8 cellular contexts compared by ENCODE assay signal in the genomic region with DNA sequence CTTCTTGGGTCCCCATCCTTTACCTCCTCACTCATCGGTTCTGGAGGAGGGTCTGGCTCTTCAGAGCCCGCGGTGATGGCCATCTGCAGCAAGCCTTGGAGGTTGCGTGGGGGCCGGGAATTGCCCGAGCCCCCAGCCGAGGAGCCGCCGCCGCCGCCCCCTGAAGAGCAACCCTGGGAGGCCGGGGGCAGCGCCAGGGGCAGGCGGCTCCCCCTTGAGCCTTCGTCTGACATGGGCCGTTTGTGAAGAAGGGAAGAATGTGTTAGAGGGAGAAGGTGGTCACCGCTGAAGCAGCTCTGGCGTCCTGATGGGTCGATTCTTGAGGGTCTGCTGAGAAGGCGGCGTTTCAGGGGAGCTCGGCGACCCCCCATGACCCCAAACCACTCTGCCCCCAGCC. TPM values are rescaled to one million over a fixed set of nuclear protein-coding genes. Genes with fewer than 3 reads are reported as not detected.
A peak's percentile ranks its signal among the peaks of the same experiment; 100 is the strongest.
DNase-seq lines count a peak whose midpoint lies in the region; ATAC-seq, FAIRE-seq and TF ChIP-seq lines count a peak whose summit lies in the region.

No MANE protein-coding gene starts in this region.

- TF ChIP-seq CTCF in SK-N-SH (IDR thresholded peaks at IDR 0.05), result no peak
- TF ChIP-seq CTCF in kidney (IDR thresholded peaks at IDR 0.05; ENCODE audit: borderline replicate concordance, extremely low read depth, insufficient read depth), result no peak

- H3K9ac ChIP-seq in SK-N-SH, result peak overlapping the region; percentile 73
- H3K9ac ChIP-seq in kidney (ENCODE audit: low read length in 2 of 2), result peak overlapping the region; percentile 15 to 85
- H3K9ac ChIP-seq in subcutaneous abdominal adipose tissue (ENCODE audit: low read length in 5 of 5), result peak overlapping the region in 4 of 5 donors; percentile 62 to 86 (median 76)

- H3K27ac Mint-ChIP-seq in activated naive CD8-positive, alpha-beta T cell treated with anti-CD3 and anti-CD28 coated beads, Interleukin-2, amount 50 U/mL, for 24 hours, result peak overlapping the region; percentile 97

- H3K4me1 ChIP-seq in SK-N-SH (ENCODE audit: control insufficient read depth in 1 of 2, insufficient read depth in 2 of 2, low read depth in 1 of 2, low read length in 1 of 2), result peaks cover 0 to 10% of the 10 kb centered on the region in 2 experiments; a peak in 1 of 4 replicates
- peaks cover 0 to 6% of the 10 kb centered on the region in 2 donors for H3K4me1 ChIP-seq in kidney (ENCODE audit: control insufficient read depth in 1 of 2, insufficient read depth in 1 of 2, low read depth in 1 of 2, low read length in 2 of 2)
- peaks cover 0 to 23% (median 14%) of the 10 kb centered on the region in 5 donors for H3K4me1 ChIP-seq in subcutaneous abdominal adipose tissue (ENCODE audit: control insufficient read depth in 5 of 5, insufficient read depth in 5 of 5, low read length in 5 of 5)

- peaks cover 39% of the 10 kb centered on the region for H3K4me1 Mint-ChIP-seq in activated naive CD8-positive, alpha-beta T cell treated with anti-CD3 and anti-CD28 coated beads, Interleukin-2, amount 50 U/mL, for 24 hours

- no peak for FAIRE-seq in kidney (lab: Jason Lieb, UNC)

- intact Hi-C loops in kidney (cut with DNase I), result no loop called here

- H2AFZ ChIP-seq in SK-N-SH (ENCODE audit: low read depth), result peak overlapping the region; percentile 92; the same call in 1 of the 2 replicates

- H3K9me3 Mint-ChIP-seq in activated naive CD8-positive, alpha-beta T cell treated with anti-CD3 and anti-CD28 coated beads, Interleukin-2, amount 50 U/mL, for 24 hours, result no peaks in the 10 kb centered on the region

- peaks cover 6% of the 10 kb centered on the region; the same call in 1 of the 2 replicates for H3K79me2 ChIP-seq in SK-N-SH (ENCODE audit: insufficient read depth)

- DNase-seq in SK-N-SH (peak; percentile 40), kidney (peak; percentile 58), nucleus accumbens (lab: John Stamatoyannopoulos, UW) (no peak)
- DNase-seq in activated naive CD8-positive, alpha-beta T cell treated with anti-CD3 and anti-CD28 coated beads, Interleukin-2, amount 50 U/mL, for 24 hours, result no peak
- no peak for DNase-seq in activated CD8-positive, alpha-beta memory T cell treated with anti-CD3 and anti-CD28 coated beads for 24 hours

- ATAC-seq in SK-N-SH treated with all-trans-retinoic acid at 6 μM for 48 hours, result no peak
- ATAC-seq in activated naive CD8-positive, alpha-beta T cell treated with anti-CD3 and anti-CD28 coated beads, Interleukin-2, amount 50 U/mL, for 24 hours, result no peak
- ATAC-seq in HG02763 (IDR thresholded peaks at IDR 0.05; ENCODE audit: unreplicated experiment), result no peak

- POLR2A ChIA-PET in SK-N-SH (lab: Yijun Ruan, JAX), result interaction anchor here (1.3 to 2.2 kb wide), 2 partner anchors 20 to 22 kb away, joined by 3 to 19 read pairs; a partner anchor contains a TSS

- H3K36me3 ChIP-seq in SK-N-SH (replicated peaks in 1 of 2; ENCODE audit: control insufficient read depth in 1 of 2, insufficient read depth in 2 of 2, low read length in 1 of 2) (peaks cover 0 to 19% of the 10 kb centered on the region in 2 experiments), kidney (ENCODE audit: control insufficient read depth in 1 of 2, insufficient read depth in 2 of 2, low read length in 2 of 2) (peaks cover 0 to 13% of the 10 kb centered on the region in 2 donors), subcutaneous abdominal adipose tissue (ENCODE audit: control insufficient read depth in 5 of 5, insufficient read depth in 5 of 5, low read length in 5 of 5) (peaks cover 0 to 30% (median 17%) of the 10 kb centered on the region in 5 donors)

- peak overlapping the region; percentile 96 for H3K4me3 Mint-ChIP-seq in activated naive CD8-positive, alpha-beta T cell treated with anti-CD3 and anti-CD28 coated beads, Interleukin-2, amount 50 U/mL, for 24 hours

- H3K9me3 ChIP-seq in SK-N-SH, result no peaks in the 10 kb centered on the region
- H3K9me3 ChIP-seq in kidney (ENCODE audit: control insufficient read depth in 1 of 2, low read length in 2 of 2), result no peaks in the 10 kb centered on the region
- no peaks in the 10 kb centered on the region for H3K9me3 ChIP-seq in subcutaneous abdominal adipose tissue (ENCODE audit: control insufficient read depth in 5 of 5, low read length in 5 of 5)

- H3K27ac ChIP-seq in SK-N-SH (ENCODE audit: low read depth in 2 of 2, low read length in 1 of 2) (peak overlapping the region; percentile 78 to 81), kidney (ENCODE audit: low read depth in 2 of 2, low read length in 2 of 2) (peak overlapping the region in 1 of 2 donors; percentile 78), subcutaneous abdominal adipose tissue (ENCODE audit: low read depth, low read length) (peak overlapping the region; percentile 37)

- no peak for TF ChIP-seq EP300 in SK-N-SH (IDR thresholded peaks at IDR 0.05; ENCODE audit: borderline replicate concordance in 1 of 2, low read depth in 1 of 2, low read length in 1 of 2)

- peaks cover 4% of the 10 kb centered on the region for H3K27me3 Mint-ChIP-seq in activated naive CD8-positive, alpha-beta T cell treated with anti-CD3 and anti-CD28 coated beads, Interleukin-2, amount 50 U/mL, for 24 hours

- CTCF ChIA-PET in SK-N-SH (lab: Yijun Ruan, JAX), result interaction anchor here (1.0 to 2.5 kb wide), 7 partner anchors 13 to 353 kb away, joined by 3 to 11 read pairs (median 4); a partner anchor contains a TSS

- H3F3A ChIP-seq in SK-N-SH (replicated peaks; ENCODE audit: insufficient read depth), result peaks cover 13% of the 10 kb centered on the region

- H3K27me3 ChIP-seq in SK-N-SH (ENCODE audit: insufficient read depth) (no peaks in the 10 kb centered on the region), subcutaneous abdominal adipose tissue (ENCODE audit: control insufficient read depth in 5 of 5, insufficient read depth in 4 of 5, low read length in 5 of 5) (peaks cover 8 to 11% (median 9%) of the 10 kb centered on the region in 5 donors)

- H3K4me3 ChIP-seq in SK-N-SH (ENCODE audit: low read depth in 2 of 2, low read length in 1 of 2) (peak overlapping the region; percentile 76 to 94), kidney (ENCODE audit: low read length in 2 of 2) (peak overlapping the region; percentile 82 to 99), subcutaneous abdominal adipose tissue (ENCODE audit: low read depth in 1 of 5, low read length in 5 of 5) (peak overlapping the region; percentile 80 to 98 (median 93))

- no peak for TF ChIP-seq RAD21 in SK-N-SH (IDR thresholded peaks at IDR 0.05; ENCODE audit: low read length)

- peak overlapping the region; percentile 83 for H3K4me2 ChIP-seq in SK-N-SH

- 4% methylated on average over 20 of the region's 23 CpGs for WGBS in SK-N-SH (ENCODE audit: low lambda C conversion rate)

- no peaks in the 10 kb centered on the region for H4K20me1 ChIP-seq in SK-N-SH (ENCODE audit: insufficient read depth)

- H3K36me3 Mint-ChIP-seq in activated naive CD8-positive, alpha-beta T cell treated with anti-CD3 and anti-CD28 coated beads, Interleukin-2, amount 50 U/mL, for 24 hours (ENCODE audit: low read depth), result peaks cover 20% of the 10 kb centered on the region

- H3K9me2 ChIP-seq in SK-N-SH, result no peaks in the 10 kb centered on the region

TF ChIP-seq in SK-N-SH, 30 proteins besides CTCF, POLR2A, EP300 and RAD21 (continues in another document):
- TF ChIP-seq YY1 (IDR thresholded peaks at IDR 0.05; ENCODE audit: low read depth) (no peak), TEAD4 (IDR thresholded peaks at IDR 0.05; ENCODE audit: borderline replicate concordance, insufficient read depth) (no peak)

RNA-seq across cellular contexts. Expression of a gene that starts 0.5 kb away (rescaled TPM):
- 51.7 and 55.4 TPM in 2 replicates for polyA plus RNA-seq in SK-N-SH (2012; rRNA removed)
- polyA plus RNA-seq in SK-N-SH (2012; cell fraction: cytosol; rRNA removed), result 21.5 and 38.1 TPM in 2 replicates
- 42.7 and 50.6 TPM in 2 replicates for polyA plus RNA-seq in SK-N-SH (2012; cell fraction: nucleus; rRNA removed)
- 37.6 TPM for total RNA-seq in kidney
- 55.9 TPM for polyA plus RNA-seq in kidney (ENCODE audit: insufficient read depth, low read depth, low replicate concordance)

RNA-seq across cellular contexts. Expression of a gene that starts 4.4 kb away (rescaled TPM):
- polyA plus RNA-seq in SK-N-SH (2012; rRNA removed) (32.2 and 49.7 TPM in 2 replicates), kidney (ENCODE audit: insufficient read depth, low read depth, low replicate concordance) (1.4 TPM)
- 23.5 and 24.1 TPM in 2 replicates for polyA plus RNA-seq in SK-N-SH (2012; cell fraction: cytosol; rRNA removed)
- 150 and 318 TPM in 2 replicates for polyA plus RNA-seq in SK-N-SH (2012; cell fraction: nucleus; rRNA removed)
- 6.5 TPM for total RNA-seq in kidney

RNA-seq across cellular contexts. Expression of a gene that starts 20.6 kb away (rescaled TPM):
- polyA plus RNA-seq in SK-N-SH (2012; rRNA removed) (44.9 and 47.8 TPM in 2 replicates), kidney (ENCODE audit: insufficient read depth, low read depth, low replicate concordance) (30.6 TPM)
- 23.6 and 36.5 TPM in 2 replicates for polyA plus RNA-seq in SK-N-SH (2012; cell fraction: cytosol; rRNA removed)
- 89.2 and 89.5 TPM in 2 replicates for polyA plus RNA-seq in SK-N-SH (2012; cell fraction: nucleus; rRNA removed)
- 61.6 TPM for total RNA-seq in kidney

RNA-seq across cellular contexts. Expression of a gene that starts 45.8 kb away (rescaled TPM):
- not detected in 2 replicates for polyA plus RNA-seq in SK-N-SH (2012; rRNA removed)
- not detected in 2 replicates for polyA plus RNA-seq in SK-N-SH (2012; cell fraction: cytosol; rRNA removed)
- not detected in 2 replicates for polyA plus RNA-seq in SK-N-SH (2012; cell fraction: nucleus; rRNA removed)
- 3.6 TPM for total RNA-seq in kidney
- polyA plus RNA-seq in kidney (ENCODE audit: insufficient read depth, low read depth, low replicate concordance), result 5.4 TPM

RNA-seq across cellular contexts. Expression of a gene that starts 50.8 kb away (rescaled TPM):
- polyA plus RNA-seq in SK-N-SH (2012; rRNA removed) (2.0 and 3.0 TPM in 2 replicates), kidney (ENCODE audit: insufficient read depth, low read depth, low replicate concordance) (4.6 TPM)
- 0.64 and 1.2 TPM in 2 replicates for polyA plus RNA-seq in SK-N-SH (2012; cell fraction: cytosol; rRNA removed)
- polyA plus RNA-seq in SK-N-SH (2012; cell fraction: nucleus; rRNA removed), result 17.1 and 28.6 TPM in 2 replicates
- total RNA-seq in kidney, result 3.3 TPM

Comparison
In these comparisons a context has a peak if more than half of its experiments do, and no peak if none do; other contexts are left out.
1. DNase-seq: peak in SK-N-SH (single experiment) and kidney (single experiment); none in activated naive CD8-positive, alpha-beta T cell treated with anti-CD3 and anti-CD28 coated beads, Interleukin-2, amount 50 U/mL, for 24 hours (single experiment), nucleus accumbens (0 of 56) and activated CD8-positive, alpha-beta memory T cell treated with anti-CD3 and anti-CD28 coated beads for 24 hours (single experiment).
2. RNA of a gene that starts 4.4 kb away (polyA plus RNA-seq): 23.5 to 318 TPM in SK-N-SH; 1.4 TPM in kidney (single experiment); every median in the first group is over 10 times any median in the second.
3. Peak in every context shown above with its lines, with median percentiles within 50 percentile points of each other: H3K4me3 ChIP-seq and H3K9ac ChIP-seq.